Comparison of ENCODE assay signal across 1 cellular context in genomic region chr2:152573168-152573567, GRCh38.
TF ChIP-seq lines count a peak whose summit lies in the region.

No MANE protein-coding gene starts in this region.

TF ChIP-seq in GM23338, 12 proteins besides CTCF, POLR2A, EP300 and RAD21 (continued from another document):
- no peak for TF ChIP-seq ZNF462 (CRISPR knock-in tag; IDR thresholded peaks at IDR 0.05)
